8 cellular contexts compared by ENCODE assay signal in genomic region chr1:25922064-25922632, GRCh38. TPM values are rescaled to one million over a fixed set of nuclear protein-coding genes. Genes with fewer than 3 reads are reported as not detected.
DNase-seq lines count a peak whose midpoint lies in the region; ATAC-seq and TF ChIP-seq lines count a peak whose summit lies in the region.

No MANE protein-coding gene starts in this region.

- POLR2A ChIA-PET in Panc1 (lab: Charles Lee) = interaction anchor here (0.6 kb wide), 1 partner anchor 83 kb away, joined by 6 read pairs; no protein-coding TSS in a partner anchor

- BruUV-seq in Panc1 (replicated peaks; lab: Mats Ljungman, UMichigan) = no TSS peak

- TF ChIP-seq CTCF in GM10266 (IDR thresholded peaks at IDR 0.05; ENCODE audit: control insufficient read depth, insufficient read depth, low read depth, missing control alignments) (no peak), Panc1 (IDR thresholded peaks at IDR 0.05) (no peak), fibroblast of pulmonary artery (IDR thresholded peaks at IDR 0.05; ENCODE audit: low read length, missing control alignments) (no peak), sigmoid colon (IDR thresholded peaks at IDR 0.05) (no peak)

- peak overlapping the region; percentile 93 for H3K27ac ChIP-seq in Panc1 (ENCODE audit: low read length)
- peak overlapping the region; percentile 68 to 83 (median 74) for H3K27ac ChIP-seq in sigmoid colon

- no peaks in the 10 kb centered on the region for H3K36me3 ChIP-seq in Panc1 (ENCODE audit: control insufficient read depth, insufficient read depth, low read length)
- H3K36me3 ChIP-seq in sigmoid colon = no peaks in the 10 kb centered on the region

- intact Hi-C loops in Panc1 (cut with micrococcal nuclease; ENCODE audit: unreplicated experiment) = no loop called here
- intact Hi-C loops in sigmoid colon (cut with DNase I) = no loop called here

- TF ChIP-seq POLR2A in sigmoid colon (IDR thresholded peaks at IDR 0.05) = no peak

- H3K4me1 ChIP-seq in Panc1 (ENCODE audit: control insufficient read depth, insufficient read depth, low read length) = peaks cover 15% of the 10 kb centered on the region
- peaks cover 0 to 25% (median 19%) of the 10 kb centered on the region in 4 donors for H3K4me1 ChIP-seq in sigmoid colon

- H3K27me3 ChIP-seq in Panc1 (ENCODE audit: control insufficient read depth, insufficient read depth, low read length) (no peaks in the 10 kb centered on the region), sigmoid colon (peaks cover 0 to 22% (median 4%) of the 10 kb centered on the region in 3 donors)

- DNase-seq in GM10266 (ENCODE audit: extremely low spot score) = peak; percentile 36
- DNase-seq in Panc1 (ENCODE audit: low read depth, low spot score) = no peak
- DNase-seq in fibroblast of pulmonary artery (ENCODE audit: low read depth) = no peak
- no peak for DNase-seq in sigmoid colon
- DNase-seq in RKO (ENCODE audit: low spot score) = no peak
- DNase-seq in stimulated activated CD4-positive, alpha-beta T cell treated with anti-CD3 and anti-CD28 coated beads, Interleukin-12 subunit alpha, Interleukin-12 subunit beta, amount 100 ng/mL, for 4 hours = no peak
- no peak for DNase-seq in CD1c-positive myeloid dendritic cell (ENCODE audit: extremely low spot score)

- CTCF ChIA-PET in Panc1 (lab: Charles Lee) = interaction anchor here (0.6 to 1.5 kb wide), 2 partner anchors 26 to 314 kb away, joined by 4 to 8 read pairs; no protein-coding TSS in a partner anchor

- ATAC-seq in Panc1 (no peak; the same call in 1 of the 2 replicates), GM21360 (IDR thresholded peaks at IDR 0.05; ENCODE audit: unreplicated experiment) (no peak)

- H3K4me3 ChIP-seq in Panc1 (ENCODE audit: low read depth in 2 of 2, low read length in 2 of 2) = peak overlapping the region; percentile 50 to 66
- peak overlapping the region; percentile 51 for H3K4me3 ChIP-seq in fibroblast of pulmonary artery (replicated peaks; ENCODE audit: low read depth, low read length)
- peak overlapping the region; percentile 36 to 60 (median 52) for H3K4me3 ChIP-seq in sigmoid colon

- no peaks in the 10 kb centered on the region for H3K9me3 ChIP-seq in Panc1 (ENCODE audit: control insufficient read depth, insufficient read depth, low read depth, low read length)
- no peaks in the 10 kb centered on the region for H3K9me3 ChIP-seq in sigmoid colon

- no peak for TF ChIP-seq EP300 in sigmoid colon (IDR thresholded peaks at IDR 0.05)

- WGBS in sigmoid colon, 2 donors = 25 to 34% methylated on average over 12 of the region's 12 CpGs

- in situ Hi-C loops in Panc1 (cut with HindIII; ENCODE audit: low pct_unique_long_range_greater_than_20kb, low sequenced_read_pairs) = no loop called here

RNA-seq across cellular contexts. Expression of gene STMN1, which starts 15.9 kb away (rescaled TPM):
- total RNA-seq in Panc1 (2021; ENCODE audit: unreplicated experiment) (316 TPM), sigmoid colon (10 to 100 TPM; 30.7 to 37.5 (median 36.3) TPM)
- 199 TPM for polyA plus RNA-seq in Panc1 (2012; ENCODE audit: insufficient read length)
- polyA plus RNA-seq in sigmoid colon = 100 to 1,000 TPM in 1 of 3 donors, 10 to 100 TPM in 2; 61.3 to 175 (median 97.1) TPM

RNA-seq across cellular contexts. Expression of gene PAQR7, which starts 46.6 kb away (rescaled TPM):
- total RNA-seq in Panc1 (2021; ENCODE audit: unreplicated experiment) (30.9 TPM), sigmoid colon (1 to 10 TPM; 4.3 to 9.4 (median 6.4) TPM)
- polyA plus RNA-seq in Panc1 (2012; ENCODE audit: insufficient read length) = 28.7 TPM
- 1 to 10 TPM in 2 of 3 donors, under 1 TPM in 1; 0.92 to 3.0 (median 1.2) TPM for polyA plus RNA-seq in sigmoid colon
